1 cellular context compared by ENCODE assay signal in the genomic region with DNA sequence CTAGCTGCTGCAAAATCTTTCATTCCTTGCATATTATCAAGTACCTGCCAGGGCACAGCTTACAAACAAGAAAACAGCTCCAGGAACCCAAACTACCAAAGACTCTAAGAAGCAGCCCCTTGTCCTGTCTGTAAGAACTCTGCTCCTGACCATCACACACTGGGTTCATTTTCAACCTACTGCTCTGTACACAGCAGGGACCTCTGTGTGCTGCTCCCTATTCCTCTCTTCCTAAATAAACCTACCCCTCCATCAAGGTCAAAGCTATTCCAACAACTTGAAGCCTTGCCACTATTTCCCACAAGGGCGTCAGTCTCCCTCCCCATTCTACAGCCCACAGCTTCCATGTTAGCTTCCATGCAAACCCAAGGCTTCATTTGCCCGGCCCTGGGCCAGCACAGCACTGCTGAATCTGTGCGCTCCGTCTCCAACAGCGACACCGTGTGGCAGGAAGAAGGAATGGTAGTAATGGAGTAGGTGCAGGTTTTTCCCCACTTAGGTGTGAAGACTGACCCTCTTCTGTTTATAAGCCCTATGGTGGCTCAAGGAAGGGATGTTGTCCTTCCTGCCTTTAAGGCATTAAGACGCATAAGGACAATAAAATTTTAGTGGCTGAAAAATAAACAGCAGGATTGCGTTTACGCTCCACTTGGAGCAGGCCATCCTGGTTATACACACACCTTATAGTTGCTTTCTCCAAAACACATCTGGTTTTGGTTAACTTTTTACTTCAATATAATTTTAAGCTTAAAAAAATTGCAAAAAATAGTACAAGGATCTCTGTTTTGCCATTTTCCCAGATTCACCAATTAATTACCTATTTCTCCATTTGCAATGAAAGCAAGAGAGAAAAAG.
TF ChIP-seq lines count a peak whose summit lies in the region.

No MANE protein-coding gene starts in this region.

TF ChIP-seq in GM12878, 131 proteins besides CTCF, POLR2A, EP300 and RAD21 (continued from another document):
- TF ChIP-seq, protein P1, sequence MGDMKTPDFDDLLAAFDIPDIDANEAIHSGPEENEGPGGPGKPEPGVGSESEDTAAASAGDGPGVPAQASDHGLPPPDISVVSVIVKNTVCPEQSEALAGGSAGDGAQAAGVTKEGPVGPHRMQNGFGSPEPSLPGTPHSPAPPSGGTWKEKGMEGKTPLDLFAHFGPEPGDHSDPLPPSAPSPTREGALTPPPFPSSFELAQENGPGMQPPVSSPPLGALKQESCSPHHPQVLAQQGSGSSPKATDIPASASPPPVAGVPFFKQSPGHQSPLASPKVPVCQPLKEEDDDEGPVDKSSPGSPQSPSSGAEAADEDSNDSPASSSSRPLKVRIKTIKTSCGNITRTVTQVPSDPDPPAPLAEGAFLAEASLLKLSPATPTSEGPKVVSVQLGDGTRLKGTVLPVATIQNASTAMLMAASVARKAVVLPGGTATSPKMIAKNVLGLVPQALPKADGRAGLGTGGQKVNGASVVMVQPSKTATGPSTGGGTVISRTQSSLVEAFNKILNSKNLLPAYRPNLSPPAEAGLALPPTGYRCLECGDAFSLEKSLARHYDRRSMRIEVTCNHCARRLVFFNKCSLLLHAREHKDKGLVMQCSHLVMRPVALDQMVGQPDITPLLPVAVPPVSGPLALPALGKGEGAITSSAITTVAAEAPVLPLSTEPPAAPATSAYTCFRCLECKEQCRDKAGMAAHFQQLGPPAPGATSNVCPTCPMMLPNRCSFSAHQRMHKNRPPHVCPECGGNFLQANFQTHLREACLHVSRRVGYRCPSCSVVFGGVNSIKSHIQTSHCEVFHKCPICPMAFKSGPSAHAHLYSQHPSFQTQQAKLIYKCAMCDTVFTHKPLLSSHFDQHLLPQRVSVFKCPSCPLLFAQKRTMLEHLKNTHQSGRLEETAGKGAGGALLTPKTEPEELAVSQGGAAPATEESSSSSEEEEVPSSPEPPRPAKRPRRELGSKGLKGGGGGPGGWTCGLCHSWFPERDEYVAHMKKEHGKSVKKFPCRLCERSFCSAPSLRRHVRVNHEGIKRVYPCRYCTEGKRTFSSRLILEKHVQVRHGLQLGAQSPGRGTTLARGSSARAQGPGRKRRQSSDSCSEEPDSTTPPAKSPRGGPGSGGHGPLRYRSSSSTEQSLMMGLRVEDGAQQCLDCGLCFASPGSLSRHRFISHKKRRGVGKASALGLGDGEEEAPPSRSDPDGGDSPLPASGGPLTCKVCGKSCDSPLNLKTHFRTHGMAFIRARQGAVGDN (IDR thresholded peaks at IDR 0.05): no peak
- TF ChIP-seq CBX5 (IDR thresholded peaks at IDR 0.05; ENCODE audit: low read depth) (0 out of 2 replicates have a peak, but pooled peaks have one; percentile 44), TBL1XR1 (IDR thresholded peaks at IDR 0.05; ENCODE audit: low read depth, low read length) (no peak), RFX5 (IDR thresholded peaks at IDR 0.05; ENCODE audit: low read depth, low read length) (no peak), NRF1 (conservative IDR thresholded peaks at IDR 0.05; ENCODE audit: low read depth, low read length) (no peak), SMAD5 (IDR thresholded peaks at IDR 0.05; ENCODE audit: low read depth) (no peak), CBX3 (IDR thresholded peaks at IDR 0.05; ENCODE audit: borderline replicate concordance, low read depth) (no peak), MEF2B (IDR thresholded peaks at IDR 0.05; ENCODE audit: partially characterized antibody, poor library complexity, severe bottlenecking) (no peak), SMC3 (IDR thresholded peaks at IDR 0.05; ENCODE audit: borderline replicate concordance, low read length) (peak; percentile 71)
- TF ChIP-seq, protein P2, sequence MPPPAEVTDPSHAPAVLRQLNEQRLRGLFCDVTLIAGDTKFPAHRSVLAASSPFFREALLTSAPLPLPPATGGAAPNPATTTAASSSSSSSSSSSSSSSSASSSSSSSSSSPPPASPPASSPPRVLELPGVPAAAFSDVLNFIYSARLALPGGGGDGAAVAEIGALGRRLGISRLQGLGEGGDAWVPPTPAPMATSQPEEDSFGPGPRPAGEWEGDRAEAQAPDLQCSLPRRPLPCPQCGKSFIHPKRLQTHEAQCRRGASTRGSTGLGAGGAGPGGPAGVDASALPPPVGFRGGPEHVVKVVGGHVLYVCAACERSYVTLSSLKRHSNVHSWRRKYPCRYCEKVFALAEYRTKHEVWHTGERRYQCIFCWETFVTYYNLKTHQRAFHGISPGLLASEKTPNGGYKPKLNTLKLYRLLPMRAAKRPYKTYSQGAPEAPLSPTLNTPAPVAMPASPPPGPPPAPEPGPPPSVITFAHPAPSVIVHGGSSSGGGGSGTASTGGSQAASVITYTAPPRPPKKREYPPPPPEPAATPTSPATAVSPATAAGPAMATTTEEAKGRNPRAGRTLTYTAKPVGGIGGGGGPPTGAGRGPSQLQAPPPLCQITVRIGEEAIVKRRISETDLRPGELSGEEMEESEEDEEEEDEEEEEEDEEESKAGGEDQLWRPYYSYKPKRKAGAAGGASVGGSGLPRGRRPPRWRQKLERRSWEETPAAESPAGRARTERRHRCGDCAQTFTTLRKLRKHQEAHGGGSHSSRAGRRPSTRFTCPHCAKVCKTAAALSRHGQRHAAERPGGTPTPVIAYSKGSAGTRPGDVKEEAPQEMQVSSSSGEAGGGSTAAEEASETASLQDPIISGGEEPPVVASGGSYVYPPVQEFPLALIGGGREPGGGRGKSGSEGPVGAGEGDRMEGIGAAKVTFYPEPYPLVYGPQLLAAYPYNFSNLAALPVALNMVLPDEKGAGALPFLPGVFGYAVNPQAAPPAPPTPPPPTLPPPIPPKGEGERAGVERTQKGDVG (CRISPR knock-in tag; IDR thresholded peaks at IDR 0.05): no peak
